1 cellular context compared by ENCODE assay signal in the genomic region with DNA sequence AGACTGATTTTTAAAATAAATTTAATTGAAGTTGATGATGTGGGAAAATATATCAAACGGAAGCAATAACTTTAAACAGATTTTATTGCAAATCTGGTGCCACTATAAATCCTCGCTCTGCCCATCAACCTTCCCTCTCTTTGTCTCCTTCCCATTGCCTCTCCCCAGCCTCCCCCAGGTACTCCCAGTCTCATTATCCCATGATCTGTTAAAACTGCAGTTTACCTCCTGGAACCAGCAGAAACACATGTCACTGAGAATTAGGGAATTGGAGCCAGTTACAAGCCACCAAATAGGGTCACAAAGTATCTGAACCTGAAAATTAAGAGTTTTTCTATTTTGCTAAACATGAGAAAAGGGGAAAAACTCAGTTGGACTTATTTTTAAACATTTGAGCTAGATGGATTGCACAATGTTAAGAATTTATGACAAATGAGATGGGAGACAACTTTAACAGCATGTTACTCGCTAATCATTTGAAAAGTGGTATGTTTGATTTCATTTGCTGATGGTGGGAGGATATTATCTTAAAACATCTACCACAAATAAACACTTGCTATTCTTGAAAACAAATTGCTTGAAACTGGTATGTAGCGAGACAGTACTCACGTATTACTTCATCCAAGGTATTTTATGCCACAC.
TF ChIP-seq lines count a peak whose summit lies in the region.

No MANE protein-coding gene starts in this region.

TF ChIP-seq in SK-N-SH, 30 proteins besides CTCF, POLR2A, EP300 and RAD21 (continued from another document):
- TF ChIP-seq FOSL2 (IDR thresholded peaks at IDR 0.05; ENCODE audit: borderline replicate concordance, low read depth) (no peak), ELF1 (IDR thresholded peaks at IDR 0.05) (no peak), CHD2 (IDR thresholded peaks at IDR 0.05; ENCODE audit: low read length, partially characterized antibody) (no peak)
- TF ChIP-seq, protein P1, sequence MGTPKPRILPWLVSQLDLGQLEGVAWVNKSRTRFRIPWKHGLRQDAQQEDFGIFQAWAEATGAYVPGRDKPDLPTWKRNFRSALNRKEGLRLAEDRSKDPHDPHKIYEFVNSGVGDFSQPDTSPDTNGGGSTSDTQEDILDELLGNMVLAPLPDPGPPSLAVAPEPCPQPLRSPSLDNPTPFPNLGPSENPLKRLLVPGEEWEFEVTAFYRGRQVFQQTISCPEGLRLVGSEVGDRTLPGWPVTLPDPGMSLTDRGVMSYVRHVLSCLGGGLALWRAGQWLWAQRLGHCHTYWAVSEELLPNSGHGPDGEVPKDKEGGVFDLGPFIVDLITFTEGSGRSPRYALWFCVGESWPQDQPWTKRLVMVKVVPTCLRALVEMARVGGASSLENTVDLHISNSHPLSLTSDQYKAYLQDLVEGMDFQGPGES (IDR thresholded peaks at IDR 0.05; ENCODE audit: low read depth, low read length) = no peak
- TF ChIP-seq, protein P2, sequence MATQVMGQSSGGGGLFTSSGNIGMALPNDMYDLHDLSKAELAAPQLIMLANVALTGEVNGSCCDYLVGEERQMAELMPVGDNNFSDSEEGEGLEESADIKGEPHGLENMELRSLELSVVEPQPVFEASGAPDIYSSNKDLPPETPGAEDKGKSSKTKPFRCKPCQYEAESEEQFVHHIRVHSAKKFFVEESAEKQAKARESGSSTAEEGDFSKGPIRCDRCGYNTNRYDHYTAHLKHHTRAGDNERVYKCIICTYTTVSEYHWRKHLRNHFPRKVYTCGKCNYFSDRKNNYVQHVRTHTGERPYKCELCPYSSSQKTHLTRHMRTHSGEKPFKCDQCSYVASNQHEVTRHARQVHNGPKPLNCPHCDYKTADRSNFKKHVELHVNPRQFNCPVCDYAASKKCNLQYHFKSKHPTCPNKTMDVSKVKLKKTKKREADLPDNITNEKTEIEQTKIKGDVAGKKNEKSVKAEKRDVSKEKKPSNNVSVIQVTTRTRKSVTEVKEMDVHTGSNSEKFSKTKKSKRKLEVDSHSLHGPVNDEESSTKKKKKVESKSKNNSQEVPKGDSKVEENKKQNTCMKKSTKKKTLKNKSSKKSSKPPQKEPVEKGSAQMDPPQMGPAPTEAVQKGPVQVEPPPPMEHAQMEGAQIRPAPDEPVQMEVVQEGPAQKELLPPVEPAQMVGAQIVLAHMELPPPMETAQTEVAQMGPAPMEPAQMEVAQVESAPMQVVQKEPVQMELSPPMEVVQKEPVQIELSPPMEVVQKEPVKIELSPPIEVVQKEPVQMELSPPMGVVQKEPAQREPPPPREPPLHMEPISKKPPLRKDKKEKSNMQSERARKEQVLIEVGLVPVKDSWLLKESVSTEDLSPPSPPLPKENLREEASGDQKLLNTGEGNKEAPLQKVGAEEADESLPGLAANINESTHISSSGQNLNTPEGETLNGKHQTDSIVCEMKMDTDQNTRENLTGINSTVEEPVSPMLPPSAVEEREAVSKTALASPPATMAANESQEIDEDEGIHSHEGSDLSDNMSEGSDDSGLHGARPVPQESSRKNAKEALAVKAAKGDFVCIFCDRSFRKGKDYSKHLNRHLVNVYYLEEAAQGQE (IDR thresholded peaks at IDR 0.05; ENCODE audit: low read depth, low read length) = no peak
